ENCODE assay signal across 22 cellular contexts in genomic region chr2:233122541-233122940, GRCh38.
DNase-seq lines count a peak whose midpoint lies in the region; ATAC-seq, FAIRE-seq and TF ChIP-seq lines count a peak whose summit lies in the region.
"Had no signal": no experiment of that assay in that cellular context is flagged by ENCODE, and none has a peak within 500 bp of the region (broad histone marks: within the 10 kb centered on the region; RNA-seq: fewer than 3 reads in every experiment).

No MANE protein-coding gene starts in this region.

- no peak overlapping the region for H3K27ac ChIP-seq in HepG2 (ENCODE audit: extremely low read length, insufficient read depth, low read length)
- H3K27ac ChIP-seq in right lobe of liver: no peak overlapping the region
- H3K27ac ChIP-seq: A549, BLaER1 had no signal

- ATAC-seq in HepG2 (no peak), right lobe of liver (no peak), GM19035 (IDR thresholded peaks at IDR 0.05; ENCODE audit: unreplicated experiment) (no peak)
- ATAC-seq: A549 had no signal

- H3K9me3 ChIP-seq in HepG2 (ENCODE audit: low read length) (no peaks in the 10 kb centered on the region), right lobe of liver (no peaks in the 10 kb centered on the region)
- H3K9me3 ChIP-seq: A549, BLaER1 had no signal

- H2AFZ ChIP-seq in HepG2 (ENCODE audit: low read length): no peak overlapping the region

- H3K4me1 ChIP-seq in HepG2 (ENCODE audit: insufficient read depth, low read length) (peaks cover 12% of the 10 kb centered on the region), right lobe of liver (no peaks in the 10 kb centered on the region)
- H3K4me1 ChIP-seq: A549 had no signal

- no peak for DNase-seq in HepG2 (ENCODE audit: low spot score)
- no peak for DNase-seq in right lobe of liver
- DNase-seq in chondrocyte (ENCODE audit: low spot score): peak; percentile 7
- peak; percentile 7 for DNase-seq in posterior vena cava (ENCODE audit: low spot score)
- DNase-seq in HFFc6: no peak
- no peak for DNase-seq in head of caudate nucleus
- DNase-seq: CD8-positive, alpha-beta memory T cell; KG1; MV-4-11; NCI-H1417; NCI-H187; NCI-H2227 treated with DMSO at 0.1 percent for 48 hours; NCI-H510A treated with DMSO at 0.1 percent for 48 hours; NCI-H774; RPMI8226; SIG-M5 had no signal

- in situ Hi-C loops in HepG2 (cut with HindIII; ENCODE audit: extremely low pct_ligation_motif_present, low pct_unique_long_range_greater_than_20kb): no loop called here

- no peak for TF ChIP-seq POLR2A in HepG2 (IDR thresholded peaks at IDR 0.05; ENCODE audit: insufficient read depth in 1 of 2, low read depth in 2 of 2, low read length in 2 of 2)
- no peak for TF ChIP-seq POLR2A in right lobe of liver (IDR thresholded peaks at IDR 0.05)

- no peak overlapping the region for H3K4me2 ChIP-seq in HepG2 (ENCODE audit: low read depth, low read length)
- H3K4me2 ChIP-seq: A549, BLaER1 had no signal

- no peaks in the 10 kb centered on the region for H3K36me3 Mint-ChIP-seq in chondrocyte (ENCODE audit: low read depth)
- no peaks in the 10 kb centered on the region for H3K36me3 Mint-ChIP-seq in HFFc6 (ENCODE audit: low read depth)

- no peaks in the 10 kb centered on the region for H3K79me2 ChIP-seq in HepG2 (ENCODE audit: insufficient read depth, low read length)

- H3K4me1 Mint-ChIP-seq in chondrocyte (ENCODE audit: low read depth) (no peaks in the 10 kb centered on the region), HFFc6 (ENCODE audit: low read depth) (no peaks in the 10 kb centered on the region)

- POLR2A ChIA-PET in HepG2 (lab: Yijun Ruan, JAX): interaction anchor here (0.6 kb wide), 1 partner anchor 109 kb away, joined by 3 read pairs; the partner anchor contains the start of gene NGEF

- TF ChIP-seq RAD21 in HepG2 (CRISPR knock-in tag; IDR thresholded peaks at IDR 0.05): no peak

- no TSS peak for BruUV-seq in HepG2 (replicated peaks; lab: Mats Ljungman, UMichigan)

- H3K36me3 ChIP-seq in HepG2 (replicated peaks in 1 of 2; ENCODE audit: control insufficient read depth in 1 of 2, insufficient read depth in 2 of 2, low read length in 2 of 2): peaks cover 0 to 24% of the 10 kb centered on the region in 2 experiments; a peak in 3 of 5 replicates
- no peaks in the 10 kb centered on the region for H3K36me3 ChIP-seq in right lobe of liver

- H3K27ac Mint-ChIP-seq in chondrocyte (ENCODE audit: unreplicated experiment) (no peak overlapping the region), HFFc6 (no peak overlapping the region)

- H3K27me3 ChIP-seq in HepG2 (ENCODE audit: control insufficient read depth in 1 of 2, insufficient read depth in 2 of 2, low read length in 2 of 2) (no peaks in the 10 kb centered on the region), right lobe of liver (no peaks in the 10 kb centered on the region)
- H3K27me3 ChIP-seq: BLaER1 had no signal

- no peak overlapping the region for H3K4me3 Mint-ChIP-seq in chondrocyte (ENCODE audit: unreplicated experiment)
- no peak overlapping the region for H3K4me3 Mint-ChIP-seq in HFFc6
- H3K4me3 Mint-ChIP-seq: CD8-positive, alpha-beta memory T cell had no signal

- peaks cover 19% of the 10 kb centered on the region for H3K27me3 Mint-ChIP-seq in chondrocyte (ENCODE audit: low read depth)
- peaks cover 30% of the 10 kb centered on the region for H3K27me3 Mint-ChIP-seq in HFFc6 (ENCODE audit: insufficient read depth)
- H3K27me3 Mint-ChIP-seq: CD8-positive, alpha-beta memory T cell had no signal

- TF ChIP-seq EP300 in HepG2 (IDR thresholded peaks at IDR 0.05; ENCODE audit: low read depth in 2 of 2, low read length in 2 of 2): no peak
- no peak for TF ChIP-seq EP300 in HepG2 (CRISPR knock-in tag; IDR thresholded peaks at IDR 0.05; ENCODE audit: borderline replicate concordance)

- WGBS in HepG2 (ENCODE audit: low lambda C conversion rate): 62% methylated on average over 5 of the region's 5 CpGs
- WGBS in right lobe of liver (ENCODE audit: insufficient coverage, low coverage, low lambda C conversion rate, missing lambda C conversion rate): 80% methylated on average over 4 of the region's 5 CpGs

- no peaks in the 10 kb centered on the region for H4K20me1 ChIP-seq in HepG2 (ENCODE audit: insufficient read depth, low read length)

- H3K9me3 Mint-ChIP-seq in chondrocyte (ENCODE audit: low read depth) (no peaks in the 10 kb centered on the region), HFFc6 (no peaks in the 10 kb centered on the region)
- H3K9me3 Mint-ChIP-seq: CD8-positive, alpha-beta memory T cell had no signal

- intact Hi-C loops in HepG2 (cut with micrococcal nuclease; ENCODE audit: unreplicated experiment): loop anchor here (5.0 kb wide), 1 partner anchor 60 kb away; the partner anchor contains the start of gene INPP5D
- intact Hi-C loops in right lobe of liver (cut with DNase I): no loop called here
- intact Hi-C loops in posterior vena cava (cut with DNase I): no loop called here
- intact Hi-C loops in head of caudate nucleus (cut with DNase I): no loop called here

- no peak overlapping the region for H3K9ac ChIP-seq in HepG2 (ENCODE audit: insufficient read depth, low read depth, low read length)
- H3K9ac ChIP-seq: BLaER1 had no signal

- peak; percentile 57 for FAIRE-seq in HepG2 (lab: Jason Lieb, UNC)
- FAIRE-seq: A549, D721Med, GM18507, H1 had no signal

- TF ChIP-seq CTCF in HepG2 (CRISPR knock-in tag; IDR thresholded peaks at IDR 0.05): no peak
- no peak for TF ChIP-seq CTCF in right lobe of liver (IDR thresholded peaks at IDR 0.05)
- no peak for TF ChIP-seq CTCF in chondrocyte (IDR thresholded peaks at IDR 0.05)
- TF ChIP-seq CTCF in HFFc6 (IDR thresholded peaks at IDR 0.05): no peak

- H3K4me3 ChIP-seq in HepG2 (replicated peaks in 1 of 3; ENCODE audit: insufficient read depth in 1 of 3, low read depth in 2 of 3, low read length in 3 of 3) (no peak overlapping the region), right lobe of liver (no peak overlapping the region)
- H3K4me3 ChIP-seq: A549, BLaER1 had no signal

- CTCF ChIA-PET in HepG2 (lab: Yijun Ruan, JAX; ENCODE audit: low intra/inter-chr PET ratio, low total read pairs): no interaction called here

TF ChIP-seq in HepG2, 621 proteins besides CTCF, POLR2A, EP300 and RAD21 (continues in another document):
- TF ChIP-seq RCOR2 (CRISPR knock-in tag; IDR thresholded peaks at IDR 0.05): peak; percentile 53; the same call in 1 of the 2 replicates
- no peak for TF ChIP-seq ZSCAN5A (CRISPR knock-in tag; IDR thresholded peaks at IDR 0.05; ENCODE audit: borderline replicate concordance)
- peak; percentile 54; the same call in 1 of the 2 replicates for TF ChIP-seq ZNF460 (CRISPR knock-in tag; IDR thresholded peaks at IDR 0.05; ENCODE audit: borderline replicate concordance)
- TF ChIP-seq ZNF362 (CRISPR knock-in tag; IDR thresholded peaks at IDR 0.05; ENCODE audit: borderline replicate concordance): peak; percentile 54; the same call in 1 of the 2 replicates
- no peak for TF ChIP-seq ETS1 (CRISPR knock-in tag; IDR thresholded peaks at IDR 0.05)
- no peak for TF ChIP-seq POGK (CRISPR knock-in tag; conservative IDR thresholded peaks at IDR 0.05)
- TF ChIP-seq ISX (CRISPR knock-in tag; conservative IDR thresholded peaks at IDR 0.05): no peak
- TF ChIP-seq ZBTB1 (CRISPR knock-in tag; IDR thresholded peaks at IDR 0.05; ENCODE audit: borderline replicate concordance): no peak
- TF ChIP-seq HNRNPUL1 (IDR thresholded peaks at IDR 0.05; ENCODE audit: low read depth, low read length): no peak
- 0 out of 2 replicates have a peak, but pooled peaks have one; percentile 3 for TF ChIP-seq CEBPB (IDR thresholded peaks at IDR 0.05; ENCODE audit: borderline replicate concordance, low read depth, low read length)

Comparison
In these comparisons a context has a peak if more than half of its experiments do, and no peak if none do; other contexts are left out.
1. DNase-seq: peak in chondrocyte (single experiment) and posterior vena cava (single experiment); none in HepG2 (single experiment), right lobe of liver (0 of 3), HFFc6 (single experiment) and head of caudate nucleus (0 of 42).